Comparison of ENCODE assay signal across 9 cellular contexts in the genomic region with DNA sequence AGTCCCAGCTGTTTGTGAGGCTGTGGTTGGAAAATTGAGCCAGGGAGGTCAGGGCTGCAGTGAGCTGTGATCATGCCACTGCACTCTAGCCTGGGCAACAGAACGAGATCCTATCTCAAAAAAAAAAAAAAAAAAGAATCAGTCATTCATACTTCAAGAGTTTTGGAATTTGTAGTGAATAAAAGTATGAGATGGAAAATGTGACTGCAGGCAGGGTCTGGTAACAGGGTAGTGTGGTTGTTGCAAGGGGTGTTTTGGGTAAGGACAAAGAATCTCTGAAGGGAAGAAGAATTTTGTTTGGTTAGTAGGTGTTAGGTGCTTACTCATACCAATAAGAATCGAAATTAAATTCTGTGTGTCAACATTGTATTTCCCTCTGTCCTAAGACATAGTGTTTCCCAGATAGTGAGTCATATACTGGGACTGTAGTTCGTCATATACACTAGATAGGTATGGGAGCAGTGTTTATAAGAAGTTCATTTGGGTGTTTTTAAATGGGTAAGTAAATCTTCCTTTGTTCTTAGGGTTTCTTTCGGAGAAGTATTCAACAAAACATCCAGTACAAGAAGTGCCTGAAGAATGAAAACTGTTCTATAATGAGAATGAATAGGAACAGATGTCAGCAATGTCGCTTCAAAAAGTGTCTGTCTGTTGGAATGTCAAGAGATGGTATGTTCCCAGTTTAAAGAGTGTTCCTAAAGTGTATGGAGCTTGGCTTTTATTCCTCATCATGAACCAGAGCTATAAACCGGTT. TPM values are rescaled to one million over a fixed set of nuclear protein-coding genes. Genes with fewer than 3 reads are reported as not detected.
DNase-seq lines count a peak whose midpoint lies in the region; ATAC-seq and TF ChIP-seq lines count a peak whose summit lies in the region.
"Had no signal": no experiment of that assay in that cellular context is flagged by ENCODE, and none has a peak within 500 bp of the region (broad histone marks: within the 10 kb centered on the region; RNA-seq: fewer than 3 reads in every experiment).

No MANE protein-coding gene starts in this region.

- no peak for TF ChIP-seq CTCF in omental fat pad (IDR thresholded peaks at IDR 0.05)
- no peak for TF ChIP-seq CTCF in OCI-LY7 (conservative IDR thresholded peaks at IDR 0.05; ENCODE audit: low read length)

- no TSS peak for BruUV-seq in OCI-LY7 (replicated peaks; lab: Mats Ljungman, UMichigan)

- intact Hi-C loops in OCI-LY7 (cut with micrococcal nuclease; ENCODE audit: unreplicated experiment), result no loop called here

- ATAC-seq in central memory CD8-positive, alpha-beta T cell (replicated peaks; ENCODE audit: extremely low read depth, poor library complexity, severe bottlenecking), result no peak
- ATAC-seq in omental fat pad (ENCODE audit: low FRiP score) (peak; percentile 71), HG02571 (IDR thresholded peaks at IDR 0.05; ENCODE audit: unreplicated experiment) (no peak), GM18517 (IDR thresholded peaks at IDR 0.05; ENCODE audit: unreplicated experiment) (no peak)

- no peaks in the 10 kb centered on the region for H3K9me3 ChIP-seq in OCI-LY7 (ENCODE audit: low read length)

- peak overlapping the region; percentile 55 for H3K27ac Mint-ChIP-seq in central memory CD8-positive, alpha-beta T cell (ENCODE audit: low read depth)

- no peak overlapping the region for H3K4me3 ChIP-seq in OCI-LY7 (ENCODE audit: low read depth, low read length, poor library complexity, severe bottlenecking)

- DNase-seq in EL (peak; percentile 88), LHCN-M2 (ENCODE audit: low read depth) (peak; percentile 79), omental fat pad (ENCODE audit: low spot score) (no peak), OCI-LY7 (ENCODE audit: low spot score) (no peak), KG1 (lab: John Stamatoyannopoulos, UW) (no peak)
- DNase-seq in central memory CD8-positive, alpha-beta T cell (ENCODE audit: low spot score in 2 of 2), result no peak
- DNase-seq: NCI-H1417 treated with DMSO at 0.1 percent for 48 hours had no signal

- peaks cover 16% of the 10 kb centered on the region for H3K36me3 ChIP-seq in OCI-LY7 (ENCODE audit: insufficient read depth, low read length)

- no peak overlapping the region for H3K27ac ChIP-seq in OCI-LY7 (ENCODE audit: low read depth, low read length, poor library complexity, severe bottlenecking)

- no peaks in the 10 kb centered on the region for H3K27me3 Mint-ChIP-seq in central memory CD8-positive, alpha-beta T cell

- CTCF ChIA-PET in OCI-LY7 (lab: Charles Lee; ENCODE audit: unreplicated experiment), result no interaction called here

- H3K4me1 ChIP-seq in OCI-LY7 (ENCODE audit: insufficient read depth, low read length, poor library complexity, severe bottlenecking), result no peaks in the 10 kb centered on the region

- no peaks in the 10 kb centered on the region for H3K79me2 ChIP-seq in OCI-LY7 (ENCODE audit: insufficient read depth, low read depth, low read length)

- POLR2A ChIA-PET in OCI-LY7 (lab: Charles Lee), result interaction anchor here (0.7 to 2.9 kb wide), 3 partner anchors 10 to 99 kb away, joined by 4 to 28 read pairs (median 4); no protein-coding TSS in a partner anchor

- H3K9me2 ChIP-seq in OCI-LY7 (ENCODE audit: insufficient read depth, low read length), result no peaks in the 10 kb centered on the region

- H2AFZ ChIP-seq in OCI-LY7 (ENCODE audit: low read length), result no peak overlapping the region

- no peak overlapping the region for H3K4me3 Mint-ChIP-seq in central memory CD8-positive, alpha-beta T cell

- H3K4me2 ChIP-seq in OCI-LY7 (ENCODE audit: low read length), result no peak overlapping the region

- H3K36me3 Mint-ChIP-seq in central memory CD8-positive, alpha-beta T cell (ENCODE audit: insufficient read depth), result peaks cover 67% of the 10 kb centered on the region

- peaks cover 26% of the 10 kb centered on the region for H3K4me1 Mint-ChIP-seq in central memory CD8-positive, alpha-beta T cell

- H4K20me1 ChIP-seq in OCI-LY7 (ENCODE audit: insufficient read depth, low read length), result no peaks in the 10 kb centered on the region

- no peaks in the 10 kb centered on the region for H3K9me3 Mint-ChIP-seq in central memory CD8-positive, alpha-beta T cell

RNA-seq across cellular contexts. Expression of gene NR1D2, which starts 14.2 kb away (rescaled TPM):
- total RNA-seq in LHCN-M2 (2014; rRNA removed) (10.4 and 13.7 TPM in 2 replicates), omental fat pad (10 to 100 TPM; 19.6 to 36.9 (median 22.7) TPM), OCI-LY7 (2022) (5.7 and 8.8 TPM in 2 replicates)
- 3.8 TPM for polyA plus RNA-seq in LHCN-M2 (2012)
- total RNA-seq in OCI-LY7 (2014; rRNA removed; shearing (Covaris generic)), result 5.0 and 7.9 TPM in 2 replicates

RNA-seq across cellular contexts. Expression of gene RPL15, which starts 42.4 kb away (rescaled TPM):
- total RNA-seq in LHCN-M2 (2014; rRNA removed) (1,343 and 2,157 TPM in 2 replicates), omental fat pad (1,000 to 10,000 TPM; 1,996 to 2,993 (median 2,303) TPM), OCI-LY7 (2022) (2,355 and 2,716 TPM in 2 replicates)
- 2,998 TPM for polyA plus RNA-seq in LHCN-M2 (2012)
- total RNA-seq in OCI-LY7 (2014; rRNA removed; shearing (Covaris generic)), result 2,205 and 2,390 TPM in 2 replicates

RNA-seq across cellular contexts. Expression of gene NKIRAS1, which starts 42.5 kb away (rescaled TPM):
- total RNA-seq in LHCN-M2 (2014; rRNA removed) (15.2 and 19.3 TPM in 2 replicates), omental fat pad (10 to 100 TPM in 3 of 4 donors, 1 to 10 TPM in 1; 8.9 to 15.1 (median 11.7) TPM), OCI-LY7 (2022) (3.7 and 4.7 TPM in 2 replicates)
- polyA plus RNA-seq in LHCN-M2 (2012), result 6.3 TPM
- total RNA-seq in OCI-LY7 (2014; rRNA removed; shearing (Covaris generic)), result 4.0 and 4.1 TPM in 2 replicates

Comparison
In these comparisons a context has a peak if more than half of its experiments do, and no peak if none do; other contexts are left out.
1. DNase-seq: peak in EL (single experiment) and LHCN-M2 (single experiment); none in central memory CD8-positive, alpha-beta T cell (0 of 2), omental fat pad (single experiment), OCI-LY7 (single experiment) and KG1 (single experiment).